ENCODE assay signal across 8 cellular contexts in the genomic region with DNA sequence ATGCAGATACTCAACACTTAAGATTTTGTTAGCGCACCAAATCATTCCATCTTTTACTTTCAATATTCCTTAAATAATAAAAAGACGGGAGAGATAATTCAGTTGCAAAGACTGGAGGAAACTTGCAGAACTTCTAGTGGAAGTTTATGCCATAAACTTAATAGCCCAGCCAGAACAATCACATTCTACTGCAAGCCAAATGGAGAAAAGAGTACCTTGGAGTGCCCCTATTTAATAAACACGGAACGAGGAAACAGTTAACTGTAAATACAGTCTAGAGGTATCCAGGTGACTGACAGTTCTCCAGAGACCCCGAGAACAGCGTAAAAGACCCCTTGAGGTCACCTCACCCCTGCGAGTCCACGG. TPM values are rescaled to one million over a fixed set of nuclear protein-coding genes. Genes with fewer than 3 reads are reported as not detected.
DNase-seq lines count a peak whose midpoint lies in the region; ATAC-seq, FAIRE-seq and TF ChIP-seq lines count a peak whose summit lies in the region.

No MANE protein-coding gene starts in this region.

- WGBS in right lobe of liver (ENCODE audit: insufficient coverage, low coverage, low lambda C conversion rate, missing lambda C conversion rate), result 5% methylated on average over 8 of the region's 8 CpGs

- H3K27me3 ChIP-seq in cardiac muscle cell (no peaks in the 10 kb centered on the region), right lobe of liver (no peaks in the 10 kb centered on the region), uterus (no peaks in the 10 kb centered on the region)

- H3K9me3 ChIP-seq in cardiac muscle cell (ENCODE audit: low read depth), result no peaks in the 10 kb centered on the region
- no peaks in the 10 kb centered on the region for H3K9me3 ChIP-seq in right lobe of liver
- no peaks in the 10 kb centered on the region for H3K9me3 ChIP-seq in uterus

- in situ Hi-C loops in astrocyte of the cerebellum (cut with HindIII; ENCODE audit: low sequenced_read_pairs), result no loop called here

- H3K4me3 ChIP-seq in cardiac muscle cell (peak overlapping the region; percentile 93), astrocyte of the cerebellum (ENCODE audit: low read depth, low read length) (peak overlapping the region; percentile 100), right lobe of liver (peak overlapping the region; percentile 70 to 91 (median 81)), uterus (peak overlapping the region; percentile 83 to 92)

- DNase-seq in cardiac muscle cell (ENCODE audit: low read depth in 1 of 2, low spot score in 1 of 2), result no peak
- no peak for DNase-seq in Right ventricle myocardium inferior (ENCODE audit: missing footprints)
- DNase-seq in astrocyte of the cerebellum (ENCODE audit: low read depth), result no peak
- DNase-seq in right lobe of liver, result no peak
- DNase-seq in uterus, result no peak
- no peak for DNase-seq in D721Med (ENCODE audit: insufficient read length, low spot score)
- DNase-seq in GM20000 (ENCODE audit: low spot score), result no peak

- H3K4me1 ChIP-seq in cardiac muscle cell (ENCODE audit: low read depth) (peaks cover 13% of the 10 kb centered on the region), right lobe of liver (peaks cover 0 to 18% (median 0%) of the 10 kb centered on the region in 4 donors), uterus (peaks cover 0 to 8% of the 10 kb centered on the region in 2 donors)

- H3K36me3 ChIP-seq in cardiac muscle cell, result no peaks in the 10 kb centered on the region
- H3K36me3 ChIP-seq in right lobe of liver, result no peaks in the 10 kb centered on the region
- no peaks in the 10 kb centered on the region for H3K36me3 ChIP-seq in uterus

- TF ChIP-seq CTCF in cardiac muscle cell (IDR thresholded peaks at IDR 0.05; ENCODE audit: low read depth, low read length), result no peak
- no peak for TF ChIP-seq CTCF in astrocyte of the cerebellum (IDR thresholded peaks at IDR 0.05; ENCODE audit: low read depth, low read length, missing control alignments)
- no peak for TF ChIP-seq CTCF in right lobe of liver (IDR thresholded peaks at IDR 0.05)
- no peak for TF ChIP-seq CTCF in uterus (IDR thresholded peaks at IDR 0.05)
- TF ChIP-seq CTCF in D721Med (IDR thresholded peaks at IDR 0.05; ENCODE audit: insufficient read depth, missing control alignments), result no peak
- no peak for TF ChIP-seq CTCF in GM20000 (IDR thresholded peaks at IDR 0.05; ENCODE audit: extremely low read depth, missing control alignments)

- FAIRE-seq in D721Med (lab: Jason Lieb, UNC), result no peak

- intact Hi-C loops in Right ventricle myocardium inferior (cut with DNase I), result no loop called here
- intact Hi-C loops in right lobe of liver (cut with DNase I), result no loop called here
- intact Hi-C loops in uterus (cut with DNase I; ENCODE audit: low total_unique reads), result no loop called here

- TF ChIP-seq POLR2A in right lobe of liver (IDR thresholded peaks at IDR 0.05) (no peak), uterus (IDR thresholded peaks at IDR 0.05) (no peak)

- H3K27ac ChIP-seq in cardiac muscle cell, result peak overlapping the region; percentile 82
- H3K27ac ChIP-seq in right lobe of liver, result peak overlapping the region; percentile 38 to 74 (median 56)
- H3K27ac ChIP-seq in uterus, result peak overlapping the region; percentile 82 to 84

- ATAC-seq in Right ventricle myocardium inferior (no peak), HG03354 (IDR thresholded peaks at IDR 0.05; ENCODE audit: poor library complexity, severe bottlenecking, unreplicated experiment) (peak; percentile 33), right lobe of liver (no peak)

RNA-seq across cellular contexts. Expression of gene SLC35B3, which starts 0.6 kb away (rescaled TPM):
- total RNA-seq in cardiac muscle cell (4.5 and 6.3 TPM in 2 replicates), Right ventricle myocardium inferior (7.2 TPM), right lobe of liver (10 to 100 TPM in 5 of 6 experiments, 1 to 10 TPM in 1; 9.8 to 13.9 (median 12.9) TPM), uterus (10 to 100 TPM in 3 of 4 donors, 1 to 10 TPM in 1; 4.1 to 28.3 (median 19.0) TPM)
- 11.9 and 13.1 TPM in 2 replicates for polyA plus RNA-seq in cardiac muscle cell
